14 cellular contexts compared by ENCODE assay signal in genomic region chr6:36897629-36898028, GRCh38. TPM values are rescaled to one million over a fixed set of nuclear protein-coding genes. Genes with fewer than 3 reads are reported as not detected.
A peak's percentile ranks its signal among the peaks of the same experiment; 100 is the strongest.
DNase-seq lines count a peak whose midpoint lies in the region; ATAC-seq and TF ChIP-seq lines count a peak whose summit lies in the region.
"Had no signal": no experiment of that assay in that cellular context is flagged by ENCODE, and none has a peak within 500 bp of the region (broad histone marks: within the 10 kb centered on the region; RNA-seq: fewer than 3 reads in every experiment).

No MANE protein-coding gene starts in this region.

- H3K9ac ChIP-seq in IMR-90 (ENCODE audit: low read depth, low read length) (no peak overlapping the region), MM.1S (ENCODE audit: low read length) (no peak overlapping the region)

- 80% methylated on average over 1 of the region's 6 CpGs; no CpG with 5 or more reads in 1 of the 2 experiments for WGBS in IMR-90 (ENCODE audit: extremely low coverage in 2 of 2, insufficient read length in 1 of 2), 2 experiments

- H2BK5ac ChIP-seq in IMR-90 (ENCODE audit: low read depth, low read length, poor library complexity, severe bottlenecking), result no peak overlapping the region

- no TSS peak for BruUV-seq in IMR-90 (replicated peaks; lab: Mats Ljungman, UMichigan)

- intact Hi-C loops in IMR-90 (cut with micrococcal nuclease), result no loop called here
- intact Hi-C loops in activated CD8-positive, alpha-beta T cell treated with anti-CD3 and anti-CD28 coated beads for 36 hours (cut with micrococcal nuclease), result no loop called here

- H3K23ac ChIP-seq in IMR-90 (ENCODE audit: low read depth, low read length), result no peak overlapping the region

- H4K8ac ChIP-seq in IMR-90 (ENCODE audit: low read depth in 2 of 2, low read length in 2 of 2), result no peak overlapping the region

- H2AFZ ChIP-seq in IMR-90 (replicated peaks; ENCODE audit: low read length, poor library complexity), result no peak overlapping the region
- no peak overlapping the region for H2AFZ ChIP-seq in MM.1S (ENCODE audit: low read length)

- POLR2A ChIA-PET in IMR-90 (lab: Charles Lee; ENCODE audit: unreplicated experiment), result no interaction called here
- POLR2A ChIA-PET in activated CD8-positive, alpha-beta T cell treated with anti-CD3 and anti-CD28 coated beads for 36 hours (lab: Charles Lee), result interaction anchor here (1.5 kb wide), 1 partner anchor 7 kb away, joined by 3 read pairs; no protein-coding TSS in a partner anchor

- H4K5ac ChIP-seq in IMR-90 (ENCODE audit: low read depth, low read length), result no peak overlapping the region

- H3K9me3 Mint-ChIP-seq in activated CD8-positive, alpha-beta T cell treated with anti-CD3 and anti-CD28 coated beads for 36 hours, result no peaks in the 10 kb centered on the region
- H3K9me3 Mint-ChIP-seq: nephron progenitor cell had no signal

- H3K36me3 ChIP-seq in BE2C, result peaks cover 24% of the 10 kb centered on the region
- peaks cover 12% of the 10 kb centered on the region for H3K36me3 ChIP-seq in IMR-90 (ENCODE audit: control insufficient read depth, insufficient read depth, low read length)
- no peaks in the 10 kb centered on the region for H3K36me3 ChIP-seq in MM.1S (replicated peaks; ENCODE audit: insufficient read depth, low read length)

- DNase-seq in BE2C (no peak), IMR-90 (peak; percentile 33), iPS-NIHi7 (ENCODE audit: extremely low spot score) (peak; percentile 43), GM20000 (ENCODE audit: low spot score) (no peak), MM.1S (no peak)
- DNase-seq in activated CD8-positive, alpha-beta T cell treated with anti-CD3 and anti-CD28 coated beads for 36 hours, result peak; percentile 37
- DNase-seq: activated CD8-positive, alpha-beta memory T cell treated with anti-CD3 and anti-CD28 coated beads, Interleukin-2, amount 50 U/mL, for 48 hours; COR-L47; NCI-H2081; nephron progenitor cell; testis had no signal

- H2AK9ac ChIP-seq in IMR-90 (replicated peaks; ENCODE audit: low read depth, low read length, poor library complexity), result no peak overlapping the region

- no peak overlapping the region for H3K4ac ChIP-seq in IMR-90 (ENCODE audit: low read depth, low read length)

- ATAC-seq in IMR-90 (ENCODE audit: low read depth) (0 out of 2 replicates have a peak, but pooled peaks have one; percentile 32), GM18505 (IDR thresholded peaks at IDR 0.05; ENCODE audit: unreplicated experiment) (no peak), HG03521 (IDR thresholded peaks at IDR 0.05; ENCODE audit: unreplicated experiment) (no peak)
- peak; percentile 53 for ATAC-seq in activated CD8-positive, alpha-beta T cell treated with anti-CD3 and anti-CD28 coated beads for 36 hours

- H3K27ac ChIP-seq in IMR-90 (ENCODE audit: insufficient read depth, low read length) (no peak overlapping the region), MM.1S (ENCODE audit: low read length) (no peak overlapping the region)
- H3K27ac ChIP-seq: testis had no signal

- H3K18ac ChIP-seq in IMR-90 (ENCODE audit: low read depth, low read length), result no peak overlapping the region

- H2BK20ac ChIP-seq in IMR-90 (ENCODE audit: low read depth, low read length), result no peak overlapping the region

- TF ChIP-seq RAD21 in IMR-90 (IDR thresholded peaks at IDR 0.05; ENCODE audit: low read length), result peak; percentile 48

- H3K4me1 ChIP-seq in BE2C (no peaks in the 10 kb centered on the region), IMR-90 (ENCODE audit: control insufficient read depth, insufficient read depth, low read length) (no peaks in the 10 kb centered on the region), MM.1S (ENCODE audit: low read length) (no peaks in the 10 kb centered on the region)
- H3K4me1 ChIP-seq: testis had no signal

- peaks cover 3% of the 10 kb centered on the region for H3K4me1 Mint-ChIP-seq in activated CD8-positive, alpha-beta T cell treated with anti-CD3 and anti-CD28 coated beads for 36 hours (ENCODE audit: low read depth)
- H3K4me1 Mint-ChIP-seq: nephron progenitor cell had no signal

- H3K4me2 ChIP-seq in IMR-90 (ENCODE audit: low read depth, low read length) (no peak overlapping the region), MM.1S (ENCODE audit: low read depth, low read length) (no peak overlapping the region)

- H3K27me3 Mint-ChIP-seq in activated CD8-positive, alpha-beta T cell treated with anti-CD3 and anti-CD28 coated beads for 36 hours, result no peaks in the 10 kb centered on the region

- H3K27me3 ChIP-seq in BE2C (no peaks in the 10 kb centered on the region), IMR-90 (ENCODE audit: control insufficient read depth, insufficient read depth, low read length) (no peaks in the 10 kb centered on the region), MM.1S (replicated peaks; ENCODE audit: insufficient read depth, low read length) (no peaks in the 10 kb centered on the region)
- H3K27me3 ChIP-seq: testis had no signal

- H3K14ac ChIP-seq in IMR-90 (replicated peaks; ENCODE audit: low read depth, low read length), result no peak overlapping the region

- H3K9me2 ChIP-seq in MM.1S (replicated peaks; ENCODE audit: insufficient read depth, low read length), result no peaks in the 10 kb centered on the region

- TF ChIP-seq POLR2A in IMR-90 (IDR thresholded peaks at IDR 0.05; ENCODE audit: low read depth, low read length) (no peak), GM18505 (IDR thresholded peaks at IDR 0.05; ENCODE audit: borderline replicate concordance, extremely low read depth, insufficient read depth, insufficient read length) (no peak)

- TF ChIP-seq CTCF in BE2C (IDR thresholded peaks at IDR 0.05; ENCODE audit: low read depth, low read length), result peak; percentile 35
- peak; percentile 27 for TF ChIP-seq CTCF in IMR-90 (conservative IDR thresholded peaks at IDR 0.05; ENCODE audit: low read depth, low read length)
- peak; percentile 28 for TF ChIP-seq CTCF in activated CD8-positive, alpha-beta T cell treated with anti-CD3 and anti-CD28 coated beads for 36 hours (IDR thresholded peaks at IDR 0.05)
- TF ChIP-seq CTCF in GM20000 (IDR thresholded peaks at IDR 0.05; ENCODE audit: extremely low read depth, missing control alignments), result no peak
- TF ChIP-seq CTCF in MM.1S (IDR thresholded peaks at IDR 0.05; ENCODE audit: low read length), result no peak

- no peak overlapping the region for H3K4me3 ChIP-seq in BE2C (ENCODE audit: low read depth, low read length)
- no peak overlapping the region for H3K4me3 ChIP-seq in IMR-90 (ENCODE audit: insufficient read depth, low read depth, low read length)
- H3K4me3 ChIP-seq in MM.1S (ENCODE audit: low read length), result no peak overlapping the region
- H3K4me3 ChIP-seq: testis had no signal

- peaks cover 12% of the 10 kb centered on the region for H3K36me3 Mint-ChIP-seq in activated CD8-positive, alpha-beta T cell treated with anti-CD3 and anti-CD28 coated beads for 36 hours (ENCODE audit: low read depth)

- H3K9me3 ChIP-seq in BE2C, result no peaks in the 10 kb centered on the region
- no peaks in the 10 kb centered on the region for H3K9me3 ChIP-seq in IMR-90 (ENCODE audit: control insufficient read depth, insufficient read depth, low read length)
- H3K9me3 ChIP-seq in MM.1S (replicated peaks; ENCODE audit: insufficient read depth, low read length), result no peaks in the 10 kb centered on the region
- H3K9me3 ChIP-seq: testis had no signal

- no peak overlapping the region for H2AK5ac ChIP-seq in IMR-90 (ENCODE audit: low read depth, low read length)

- H3K79me1 ChIP-seq in IMR-90 (ENCODE audit: low read depth in 1 of 2, low read length in 2 of 2), result peaks cover 9 to 15% of the 10 kb centered on the region in 2 experiments

- H3F3A ChIP-seq in MM.1S (ENCODE audit: insufficient read depth, low read length), result no peaks in the 10 kb centered on the region

- in situ Hi-C loops in IMR-90 (cut with MboI; ENCODE audit: low sequenced_read_pairs), result no loop called here

- H3K79me2 ChIP-seq in MM.1S (ENCODE audit: low read length), result 0 out of 2 replicates have a peak, but pooled peaks cover under 1% of the 10 kb centered on the region

- H3K9me1 ChIP-seq in IMR-90 (ENCODE audit: insufficient read depth, low read length), result no peaks in the 10 kb centered on the region

- H2BK15ac ChIP-seq in IMR-90 (ENCODE audit: low read depth, low read length), result no peak overlapping the region

- H3K27ac Mint-ChIP-seq in activated CD8-positive, alpha-beta T cell treated with anti-CD3 and anti-CD28 coated beads for 36 hours, result no peak overlapping the region
- H3K27ac Mint-ChIP-seq: nephron progenitor cell had no signal

- no peak overlapping the region for H2BK120ac ChIP-seq in IMR-90 (ENCODE audit: low read depth, low read length)

- dilution Hi-C loops in IMR-90 (cut with HindIII; ENCODE audit: low sequenced_read_pairs, unreplicated experiment), result no loop called here

- H3K4me3 Mint-ChIP-seq in activated CD8-positive, alpha-beta T cell treated with anti-CD3 and anti-CD28 coated beads for 36 hours, result no peak overlapping the region
- H3K4me3 Mint-ChIP-seq: nephron progenitor cell had no signal

- H4K20me1 ChIP-seq in IMR-90 (ENCODE audit: insufficient read depth, low read length) (no peaks in the 10 kb centered on the region), MM.1S (ENCODE audit: insufficient read depth, low read length) (no peaks in the 10 kb centered on the region)

- no peak overlapping the region for H4K91ac ChIP-seq in IMR-90 (ENCODE audit: insufficient read depth, low read depth, low read length)

- CTCF ChIA-PET in IMR-90 (lab: Yijun Ruan, JAX), result no interaction called here
- CTCF ChIA-PET in activated CD8-positive, alpha-beta T cell treated with anti-CD3 and anti-CD28 coated beads for 36 hours (lab: Charles Lee), result interaction anchor here (1.1 to 4.0 kb wide), 2 partner anchors 13 to 120 kb away, joined by 4 to 16 read pairs; no protein-coding TSS in a partner anchor

- H3K56ac ChIP-seq in IMR-90 (ENCODE audit: extremely low read depth, insufficient read depth, low read length), result no peak overlapping the region

RNA-seq across cellular contexts. Expression of gene C6orf89, which starts 11.9 kb away (rescaled TPM):
- polyA plus RNA-seq in BE2C (2012; ENCODE audit: insufficient read depth, insufficient read length, low read depth), result 30.3 TPM
- total RNA-seq in IMR-90 (2012; rRNA removed), result 39.2 and 52.3 TPM in 2 replicates
- polyA plus RNA-seq in IMR-90 (2012; rRNA removed), result 26.8 and 30.8 TPM in 2 replicates
- 11.4 and 11.6 TPM in 2 replicates for polyA plus RNA-seq in IMR-90 (2012; cell fraction: cytosol; rRNA removed)
- 11.0 and 26.3 TPM in 2 replicates for polyA plus RNA-seq in IMR-90 (2012; cell fraction: nucleus; rRNA removed; ENCODE audit: low replicate concordance)
- total RNA-seq in activated CD8-positive, alpha-beta T cell treated with anti-CD3 and anti-CD28 coated beads for 36 hours, result 10 to 100 TPM; 24.7 to 29.8 TPM

RNA-seq across cellular contexts. Expression of gene PPIL1, which starts 23.0 kb away (rescaled TPM):
- polyA plus RNA-seq in BE2C (2012; ENCODE audit: insufficient read depth, insufficient read length, low read depth), result 69.1 TPM
- total RNA-seq in IMR-90 (2012; rRNA removed), result 50.5 and 58.4 TPM in 2 replicates
- 25.9 and 28.4 TPM in 2 replicates for polyA plus RNA-seq in IMR-90 (2012; rRNA removed)
- 14.4 and 17.5 TPM in 2 replicates for polyA plus RNA-seq in IMR-90 (2012; cell fraction: cytosol; rRNA removed)
- polyA plus RNA-seq in IMR-90 (2012; cell fraction: nucleus; rRNA removed; ENCODE audit: low replicate concordance), result 2.7 and 7.9 TPM in 2 replicates
- total RNA-seq in activated CD8-positive, alpha-beta T cell treated with anti-CD3 and anti-CD28 coated beads for 36 hours, result 10 to 100 TPM; 34.5 to 35.6 TPM

RNA-seq across cellular contexts. Expression of gene PI16, which starts 56.9 kb away (rescaled TPM):
- not detected for polyA plus RNA-seq in BE2C (2012; ENCODE audit: insufficient read depth, insufficient read length, low read depth)
- under 0.01 TPM in 1 of 2 replicates, not detected in the other for total RNA-seq in IMR-90 (2012; rRNA removed)
- 0.20 and 0.21 TPM in 2 replicates for polyA plus RNA-seq in IMR-90 (2012; rRNA removed)
- 0.13 and 0.53 TPM in 2 replicates for polyA plus RNA-seq in IMR-90 (2012; cell fraction: cytosol; rRNA removed)
- polyA plus RNA-seq in IMR-90 (2012; cell fraction: nucleus; rRNA removed; ENCODE audit: low replicate concordance), result 0.28 and 0.29 TPM in 2 replicates
- total RNA-seq in activated CD8-positive, alpha-beta T cell treated with anti-CD3 and anti-CD28 coated beads for 36 hours, result not detected
- total RNA-seq: H4 had no signal

RNA-seq across cellular contexts. Expression of gene CPNE5, which starts 58.4 kb away (rescaled TPM):
- polyA plus RNA-seq in BE2C (2012; ENCODE audit: insufficient read depth, insufficient read length, low read depth), result not detected
- total RNA-seq in IMR-90 (2012; rRNA removed), result not detected in 2 replicates
- 0.07 and 0.10 TPM in 2 replicates for polyA plus RNA-seq in IMR-90 (2012; rRNA removed)
- polyA plus RNA-seq in IMR-90 (2012; cell fraction: cytosol; rRNA removed), result 0.03 and 0.05 TPM in 2 replicates
- polyA plus RNA-seq in IMR-90 (2012; cell fraction: nucleus; rRNA removed; ENCODE audit: low replicate concordance), result 0.10 and 0.36 TPM in 2 replicates
- 1 to 10 TPM in 1 of 2 experiments, under 1 TPM in 1; 0.69 to 1.2 TPM for total RNA-seq in activated CD8-positive, alpha-beta T cell treated with anti-CD3 and anti-CD28 coated beads for 36 hours
- total RNA-seq: H4 had no signal

Comparison
In these comparisons a context has a peak if more than half of its experiments do, and no peak if none do; other contexts are left out.
1. DNase-seq: peak in IMR-90 (single experiment), activated CD8-positive, alpha-beta T cell treated with anti-CD3 and anti-CD28 coated beads for 36 hours (single experiment) and iPS-NIHi7 (single experiment); none in BE2C (single experiment), GM20000 (single experiment) and MM.1S (single experiment).
2. CTCF ChIP-seq: peak in BE2C (single experiment), IMR-90 (single experiment) and activated CD8-positive, alpha-beta T cell treated with anti-CD3 and anti-CD28 coated beads for 36 hours (single experiment); none in GM20000 (single experiment) and MM.1S (single experiment).
3. ATAC-seq: peak in IMR-90 (single experiment) and activated CD8-positive, alpha-beta T cell treated with anti-CD3 and anti-CD28 coated beads for 36 hours (single experiment); none in GM18505 (single experiment) and HG03521 (single experiment).